Comparison of ENCODE assay signal across 10 cellular contexts in genomic region chr15:25436707-25437106, GRCh38. TPM values are rescaled to one million over a fixed set of nuclear protein-coding genes. Genes with fewer than 3 reads are reported as not detected.
A peak's percentile ranks its signal among the peaks of the same experiment; 100 is the strongest.
DNase-seq lines count a peak whose midpoint lies in the region; ATAC-seq and TF ChIP-seq lines count a peak whose summit lies in the region.
"Had no signal": no experiment of that assay in that cellular context is flagged by ENCODE, and none has a peak within 500 bp of the region (broad histone marks: within the 10 kb centered on the region; RNA-seq: fewer than 3 reads in every experiment).

No MANE protein-coding gene starts in this region.

- no peak overlapping the region for H2AFZ ChIP-seq in neural progenitor cell (replicated peaks)

- H3K9ac ChIP-seq in neural progenitor cell: peak overlapping the region; percentile 96

- peaks cover 65% of the 10 kb centered on the region for H4K20me1 ChIP-seq in neural progenitor cell (ENCODE audit: low read depth)

- no peaks in the 10 kb centered on the region for H3K9me3 ChIP-seq in CD8-positive, alpha-beta memory T cell (ENCODE audit: low read length)
- H3K9me3 ChIP-seq in ectodermal cell (ENCODE audit: control insufficient read depth, low read length): no peaks in the 10 kb centered on the region
- no peaks in the 10 kb centered on the region for H3K9me3 ChIP-seq in neural progenitor cell (ENCODE audit: low read depth)

- H3K27me3 Mint-ChIP-seq in CD8-positive, alpha-beta memory T cell: no peaks in the 10 kb centered on the region
- peaks cover 2% of the 10 kb centered on the region for H3K27me3 Mint-ChIP-seq in neural progenitor cell (ENCODE audit: insufficient read depth, low read depth)

- no peaks in the 10 kb centered on the region for H3K27me3 ChIP-seq in CD8-positive, alpha-beta memory T cell (ENCODE audit: insufficient read depth, low read length, poor library complexity, severe bottlenecking)
- H3K27me3 ChIP-seq in ectodermal cell (ENCODE audit: control insufficient read depth, insufficient read depth, low read length, poor library complexity, severe bottlenecking) (no peaks in the 10 kb centered on the region), neural progenitor cell (no peaks in the 10 kb centered on the region)

- no peak overlapping the region for H3K4me3 ChIP-seq in CD8-positive, alpha-beta memory T cell (ENCODE audit: low read length)
- H3K4me3 ChIP-seq in NB4 (ENCODE audit: low read depth, low read length) (peak overlapping the region; percentile 85), ectodermal cell (ENCODE audit: insufficient read depth, low read depth, low read length) (peak overlapping the region; percentile 83), neural progenitor cell (peak overlapping the region; percentile 89)

- peaks cover 56 to 68% (median 66%) of the 10 kb centered on the region in 3 donors for H3K4me1 Mint-ChIP-seq in CD8-positive, alpha-beta memory T cell
- peaks cover 11% of the 10 kb centered on the region for H3K4me1 Mint-ChIP-seq in neural progenitor cell

- peaks cover 14% of the 10 kb centered on the region for H3F3A ChIP-seq in neural progenitor cell (ENCODE audit: low read depth)

- ATAC-seq in HG03095 (IDR thresholded peaks at IDR 0.05; ENCODE audit: unreplicated experiment) (no peak), HG03565 (IDR thresholded peaks at IDR 0.05; ENCODE audit: unreplicated experiment) (no peak)
- ATAC-seq: Right ventricle myocardium inferior had no signal

- peak overlapping the region in 1 of 8 donors; percentile 94 for H3K27ac Mint-ChIP-seq in CD8-positive, alpha-beta memory T cell
- H3K27ac Mint-ChIP-seq in neural progenitor cell: no peak overlapping the region

- H3K9me3 Mint-ChIP-seq in CD8-positive, alpha-beta memory T cell: no peaks in the 10 kb centered on the region
- peaks cover 33% of the 10 kb centered on the region for H3K9me3 Mint-ChIP-seq in neural progenitor cell

- H3K36me3 Mint-ChIP-seq in CD8-positive, alpha-beta memory T cell: peaks cover 0 to 11% (median 0%) of the 10 kb centered on the region in 3 donors
- peaks cover 35% of the 10 kb centered on the region for H3K36me3 Mint-ChIP-seq in neural progenitor cell

- peak overlapping the region; percentile 98 for H3K4me2 ChIP-seq in neural progenitor cell

- H3K4me1 ChIP-seq in CD8-positive, alpha-beta memory T cell (ENCODE audit: insufficient read depth, low read length): peaks cover 57% of the 10 kb centered on the region
- no peaks in the 10 kb centered on the region for H3K4me1 ChIP-seq in ectodermal cell (ENCODE audit: control insufficient read depth, insufficient read depth, low read length)
- peaks cover 23% of the 10 kb centered on the region for H3K4me1 ChIP-seq in neural progenitor cell

- no peak overlapping the region for H3K27ac ChIP-seq in CD8-positive, alpha-beta memory T cell (ENCODE audit: low read depth, low read length)
- no peak overlapping the region for H3K27ac ChIP-seq in ectodermal cell (ENCODE audit: insufficient read depth, low read depth, low read length, poor library complexity, severe bottlenecking)
- no peak overlapping the region for H3K27ac ChIP-seq in neural progenitor cell

- H3K36me3 ChIP-seq in CD8-positive, alpha-beta memory T cell (ENCODE audit: insufficient read depth, low read length): no peaks in the 10 kb centered on the region
- H3K36me3 ChIP-seq in ectodermal cell (ENCODE audit: control insufficient read depth, insufficient read depth, low read length) (no peaks in the 10 kb centered on the region), neural progenitor cell (no peaks in the 10 kb centered on the region)

- H3K4me3 Mint-ChIP-seq in CD8-positive, alpha-beta memory T cell: peak overlapping the region; percentile 72 to 96 (median 93)
- peak overlapping the region; percentile 99 for H3K4me3 Mint-ChIP-seq in neural progenitor cell

- DNase-seq in CD8-positive, alpha-beta memory T cell: no peak
- DNase-seq in NB4 (ENCODE audit: low read depth) (no peak), neural progenitor cell (ENCODE audit: low spot score) (no peak), NCI-H748 treated with DMSO at 0.1 percent for 48 hours (lab: John Stamatoyannopoulos, UW) (no peak)
- no peak for DNase-seq in stimulated activated CD4-positive, alpha-beta T cell treated with anti-CD3 and anti-CD28 coated beads, Interleukin-12 subunit alpha, Interleukin-12 subunit beta, amount 100 ng/mL, for 4 hours
- DNase-seq: activated naive CD4-positive, alpha-beta T cell treated with anti-CD3 and anti-CD28 coated beads, Interleukin-2, amount 50 U/mL, for 16 hours had no signal

- TF ChIP-seq CTCF in NB4 (IDR thresholded peaks at IDR 0.05; ENCODE audit: low read depth, low read length): no peak
- no peak for TF ChIP-seq CTCF in neural progenitor cell (IDR thresholded peaks at IDR 0.05)

- TF ChIP-seq POLR2A in NB4 (IDR thresholded peaks at IDR 0.05; ENCODE audit: extremely low read depth, insufficient read length): no peak

- CTCF ChIA-PET in CD8-positive, alpha-beta memory T cell (lab: Charles Lee): interaction anchor here (0.9 kb wide), 1 partner anchor 11 kb away, joined by 3 read pairs; no protein-coding TSS in a partner anchor

- H3K79me2 ChIP-seq in neural progenitor cell (ENCODE audit: low read depth): peaks cover 77% of the 10 kb centered on the region

- POLR2A ChIA-PET in CD8-positive, alpha-beta memory T cell (lab: Charles Lee): no interaction called here

RNA-seq across cellular contexts. Expression of gene UBE3A, which starts 2.1 kb away (rescaled TPM):
- 100 to 1,000 TPM; 119 to 142 TPM for total RNA-seq in CD8-positive, alpha-beta memory T cell
- polyA plus RNA-seq in CD8-positive, alpha-beta memory T cell: 141 TPM
- 70.1 TPM for polyA plus RNA-seq in ectodermal cell (2013, experiment 1 of 4)
- 68.2 TPM for polyA plus RNA-seq in ectodermal cell (2013, experiment 2 of 4)
- polyA plus RNA-seq in ectodermal cell (2013, experiment 3 of 4): 51.3 TPM
- polyA plus RNA-seq in ectodermal cell (2013, experiment 4 of 4): 64.6 TPM
- 84.2 and 117 TPM in 2 replicates for total RNA-seq in neural progenitor cell (ENCODE audit: low replicate concordance)
